15 cellular contexts compared by ENCODE assay signal in the genomic region with DNA sequence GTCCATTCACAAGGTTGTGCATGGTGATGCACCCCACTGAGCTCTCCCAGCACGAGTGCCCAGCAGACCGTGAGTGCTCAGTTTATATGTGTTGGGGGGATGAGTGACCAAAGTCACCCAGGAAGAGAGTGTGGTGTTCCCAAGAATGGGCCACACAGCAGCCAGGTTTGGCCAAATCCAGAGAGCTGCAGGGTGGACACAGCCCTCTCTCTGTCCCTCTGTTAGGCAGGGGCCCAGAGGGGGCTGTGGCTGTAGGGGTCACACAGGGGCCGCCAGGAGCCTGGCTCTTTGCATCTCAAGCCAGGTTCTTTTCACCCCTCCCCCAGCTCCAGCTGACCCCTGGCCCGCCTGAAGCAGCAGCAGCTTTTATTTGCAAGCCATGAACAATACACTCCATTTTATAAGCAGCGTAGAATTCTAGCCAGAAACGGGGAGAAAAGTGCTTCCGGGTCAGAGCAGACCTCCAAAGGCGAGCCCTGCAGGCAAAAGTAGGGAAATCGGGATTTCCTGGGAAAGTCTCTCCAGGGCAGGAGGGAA. TPM values are rescaled to one million over a fixed set of nuclear protein-coding genes. Genes with fewer than 3 reads are reported as not detected.
DNase-seq lines count a peak whose midpoint lies in the region; ATAC-seq, FAIRE-seq and TF ChIP-seq lines count a peak whose summit lies in the region.
"Had no signal": no experiment of that assay in that cellular context is flagged by ENCODE, and none has a peak within 500 bp of the region (broad histone marks: within the 10 kb centered on the region; RNA-seq: fewer than 3 reads in every experiment).

No MANE protein-coding gene starts in this region.

- no peak for TF ChIP-seq RAD21 in HCT116 (IDR thresholded peaks at IDR 0.05; ENCODE audit: low read depth)

- H3K27me3 Mint-ChIP-seq in activated naive CD8-positive, alpha-beta T cell: no peaks in the 10 kb centered on the region
- no peaks in the 10 kb centered on the region for H3K27me3 Mint-ChIP-seq in naive thymus-derived CD8-positive, alpha-beta T cell
- H3K27me3 Mint-ChIP-seq in chondrocyte (ENCODE audit: low read depth): no peaks in the 10 kb centered on the region

- H3K4me3 Mint-ChIP-seq in activated naive CD8-positive, alpha-beta T cell: peak overlapping the region; percentile 75
- peak overlapping the region in 7 of 10 donors; percentile 23 to 70 (median 52) for H3K4me3 Mint-ChIP-seq in naive thymus-derived CD8-positive, alpha-beta T cell
- no peak overlapping the region for H3K4me3 Mint-ChIP-seq in chondrocyte (ENCODE audit: unreplicated experiment)

- no peaks in the 10 kb centered on the region for H3K9me3 Mint-ChIP-seq in activated naive CD8-positive, alpha-beta T cell (ENCODE audit: low read depth)
- no peaks in the 10 kb centered on the region for H3K9me3 Mint-ChIP-seq in naive thymus-derived CD8-positive, alpha-beta T cell
- H3K9me3 Mint-ChIP-seq in chondrocyte (ENCODE audit: low read depth): peaks cover 3% of the 10 kb centered on the region

- BruUV-seq in HCT116 (replicated peaks; lab: Mats Ljungman, UMichigan): no TSS peak

- H3K36me3 Mint-ChIP-seq in activated naive CD8-positive, alpha-beta T cell: peaks cover 4% of the 10 kb centered on the region
- peaks cover 0 to 12% (median 6%) of the 10 kb centered on the region in 3 donors for H3K36me3 Mint-ChIP-seq in naive thymus-derived CD8-positive, alpha-beta T cell
- H3K36me3 Mint-ChIP-seq in chondrocyte (ENCODE audit: low read depth): peaks cover 3% of the 10 kb centered on the region

- no peak for FAIRE-seq in urothelium cell line (lab: Jason Lieb, UNC)
- FAIRE-seq: GM12891 had no signal

- H3K9ac ChIP-seq in BLaER1: no peak overlapping the region
- 0 out of 2 replicates have a peak overlapping the region, but pooled peaks have one; percentile 7 for H3K9ac ChIP-seq in HCT116 (ENCODE audit: low read length)

- H4K20me1 ChIP-seq in BLaER1: no peaks in the 10 kb centered on the region
- peaks cover 4% of the 10 kb centered on the region; the same call in 1 of the 2 replicates for H4K20me1 ChIP-seq in HCT116 (ENCODE audit: insufficient read depth)

- H3K4me2 ChIP-seq in BLaER1 (peak overlapping the region; percentile 81), HCT116 (ENCODE audit: low read length) (peak overlapping the region; percentile 24)

- no peak for TF ChIP-seq POLR2A in HCT116 (IDR thresholded peaks at IDR 0.05; ENCODE audit: borderline replicate concordance, extremely low read depth, insufficient read depth, insufficient read length)

- H3K4me1 ChIP-seq in BLaER1 (peaks cover 97% of the 10 kb centered on the region), HCT116 (ENCODE audit: control insufficient read depth in 1 of 2, insufficient read depth in 2 of 2, low read length in 2 of 2) (peaks cover 39 to 63% of the 10 kb centered on the region in 2 experiments)

- H2AFZ ChIP-seq in HCT116 (ENCODE audit: low read depth, low read length, poor library complexity, severe bottlenecking): no peak overlapping the region

- intact Hi-C loops in HCT116 (cut with micrococcal nuclease): no loop called here

- H3K9me2 ChIP-seq in HCT116 (ENCODE audit: insufficient read depth): no peaks in the 10 kb centered on the region

- H3K36me3 ChIP-seq in BLaER1: no peaks in the 10 kb centered on the region
- H3K36me3 ChIP-seq in HCT116 (ENCODE audit: control insufficient read depth in 1 of 2, insufficient read depth in 2 of 2, low read length in 2 of 2): no peaks in the 10 kb centered on the region; a peak in 1 of 4 replicates
- H3K36me3 ChIP-seq: ovary had no signal

- peaks cover 93% of the 10 kb centered on the region for H3K4me1 Mint-ChIP-seq in activated naive CD8-positive, alpha-beta T cell (ENCODE audit: low read depth)
- H3K4me1 Mint-ChIP-seq in naive thymus-derived CD8-positive, alpha-beta T cell: peaks cover 50 to 95% (median 93%) of the 10 kb centered on the region in 4 donors
- H3K4me1 Mint-ChIP-seq in chondrocyte (ENCODE audit: low read depth): peaks cover 41% of the 10 kb centered on the region

- POLR2A ChIA-PET in HCT116 (lab: Charles Lee): no interaction called here
- POLR2A ChIA-PET in naive thymus-derived CD8-positive, alpha-beta T cell (lab: Charles Lee): interaction anchor here (9.6 kb wide), 1 partner anchor 10 kb away, joined by 141 read pairs; the partner anchor contains the start of gene COTL1

- H3K4me3 ChIP-seq in BLaER1: no peak overlapping the region
- H3K4me3 ChIP-seq in HCT116 (replicated peaks in 1 of 2; ENCODE audit: low read depth in 1 of 2, low read length in 2 of 2): no peak overlapping the region
- H3K4me3 ChIP-seq: ovary, testis had no signal

- H3K27ac Mint-ChIP-seq in activated naive CD8-positive, alpha-beta T cell: peak overlapping the region; percentile 85
- peak overlapping the region in 9 of 10 donors; percentile 74 to 93 (median 88) for H3K27ac Mint-ChIP-seq in naive thymus-derived CD8-positive, alpha-beta T cell
- H3K27ac Mint-ChIP-seq in chondrocyte (ENCODE audit: unreplicated experiment): no peak overlapping the region

- no peak for ATAC-seq in HCT116
- no peak for ATAC-seq in naive thymus-derived CD8-positive, alpha-beta T cell
- ATAC-seq in omental fat pad (ENCODE audit: low FRiP score): no peak

- TF ChIP-seq CTCF in HCT116 (IDR thresholded peaks at IDR 0.05 in 2 of 3, conservative IDR thresholded peaks at IDR 0.05 in 1 of 3; ENCODE audit: borderline replicate concordance in 1 of 3, insufficient read depth in 1 of 3, low read depth in 2 of 3, low read length in 2 of 3) (no peak), GM20000 (IDR thresholded peaks at IDR 0.05; ENCODE audit: extremely low read depth, missing control alignments) (no peak), omental fat pad (IDR thresholded peaks at IDR 0.05) (no peak), chondrocyte (IDR thresholded peaks at IDR 0.05) (no peak)

- RAD21 ChIA-PET in HCT116 (lab: Charles Lee; ENCODE audit: low non-redundant PET in 1 of 2, low total read pairs in 2 of 2, uncharacterized antibody in 2 of 2, unreplicated experiment in 2 of 2): no interaction called here

- peaks cover 95% of the 10 kb centered on the region for H3K79me2 ChIP-seq in HCT116 (ENCODE audit: insufficient read depth, low read length)

- DNase-seq in HCT116 (ENCODE audit: low read depth, low spot score): no peak
- no peak for DNase-seq in naive thymus-derived CD8-positive, alpha-beta T cell
- DNase-seq in GM20000 (ENCODE audit: low spot score): no peak
- DNase-seq in urothelium cell line (ENCODE audit: low spot score): no peak
- DNase-seq in omental fat pad (ENCODE audit: low spot score): no peak
- no peak for DNase-seq in chondrocyte (ENCODE audit: low spot score)
- DNase-seq: COR-L47, NCI-H1048, NCI-H774, ovary, SW 1271, testis had no signal

- CTCF ChIA-PET in HCT116 (lab: Charles Lee): no interaction called here

- H3K27ac ChIP-seq in BLaER1 (peak overlapping the region; percentile 59), HCT116 (ENCODE audit: low read depth, low read length) (no peak overlapping the region)
- H3K27ac ChIP-seq: ovary, testis had no signal

- H3K9me3 ChIP-seq in BLaER1 (no peaks in the 10 kb centered on the region), HCT116 (ENCODE audit: control insufficient read depth in 1 of 2, insufficient read depth in 1 of 2, low read depth in 1 of 2, low read length in 2 of 2) (no peaks in the 10 kb centered on the region)
- H3K9me3 ChIP-seq: ovary, testis had no signal

- H3K27me3 ChIP-seq in BLaER1 (no peaks in the 10 kb centered on the region), HCT116 (ENCODE audit: insufficient read depth, low read length) (no peaks in the 10 kb centered on the region)
- H3K27me3 ChIP-seq: ovary, testis had no signal

TF ChIP-seq in HCT116, 20 proteins besides CTCF, POLR2A, EP300 and RAD21 (continues in another document):
- TF ChIP-seq REST (IDR thresholded peaks at IDR 0.05; ENCODE audit: low read depth): no peak

RNA-seq across cellular contexts. Expression of gene COTL1, which starts 13.3 kb away (rescaled TPM):
- total RNA-seq in HCT116 (2021; ENCODE audit: unreplicated experiment) (276 TPM), omental fat pad (10 to 100 TPM; 55.3 to 95.1 (median 78.4) TPM), chondrocyte (27.4 to 57.6 TPM (median 52.8 TPM) in 3 replicates)
- 173 and 223 TPM in 2 replicates for polyA plus RNA-seq in HCT116 (2012)
- 100 to 1,000 TPM in 1 of 2 experiments, 10 to 100 TPM in 1; 99.1 to 101 TPM for total RNA-seq in naive thymus-derived CD8-positive, alpha-beta T cell
- polyA plus RNA-seq in naive thymus-derived CD8-positive, alpha-beta T cell: 100 to 1,000 TPM; 341 to 512 (median 425) TPM

RNA-seq across cellular contexts. Expression of gene KLHL36, which starts 43.8 kb away (rescaled TPM):
- total RNA-seq in HCT116 (2021; ENCODE audit: unreplicated experiment) (79.0 TPM), omental fat pad (10 to 100 TPM; 60.0 to 72.2 (median 65.8) TPM), chondrocyte (40.2 to 43.8 TPM (median 42.4 TPM) in 3 replicates)
- 43.7 and 54.3 TPM in 2 replicates for polyA plus RNA-seq in HCT116 (2012)
- total RNA-seq in naive thymus-derived CD8-positive, alpha-beta T cell: 100 to 1,000 TPM; 151 to 157 TPM
- polyA plus RNA-seq in naive thymus-derived CD8-positive, alpha-beta T cell: 10 to 100 TPM; 27.4 to 50.3 (median 32.0) TPM
